8 cellular contexts compared by ENCODE assay signal in the genomic region with DNA sequence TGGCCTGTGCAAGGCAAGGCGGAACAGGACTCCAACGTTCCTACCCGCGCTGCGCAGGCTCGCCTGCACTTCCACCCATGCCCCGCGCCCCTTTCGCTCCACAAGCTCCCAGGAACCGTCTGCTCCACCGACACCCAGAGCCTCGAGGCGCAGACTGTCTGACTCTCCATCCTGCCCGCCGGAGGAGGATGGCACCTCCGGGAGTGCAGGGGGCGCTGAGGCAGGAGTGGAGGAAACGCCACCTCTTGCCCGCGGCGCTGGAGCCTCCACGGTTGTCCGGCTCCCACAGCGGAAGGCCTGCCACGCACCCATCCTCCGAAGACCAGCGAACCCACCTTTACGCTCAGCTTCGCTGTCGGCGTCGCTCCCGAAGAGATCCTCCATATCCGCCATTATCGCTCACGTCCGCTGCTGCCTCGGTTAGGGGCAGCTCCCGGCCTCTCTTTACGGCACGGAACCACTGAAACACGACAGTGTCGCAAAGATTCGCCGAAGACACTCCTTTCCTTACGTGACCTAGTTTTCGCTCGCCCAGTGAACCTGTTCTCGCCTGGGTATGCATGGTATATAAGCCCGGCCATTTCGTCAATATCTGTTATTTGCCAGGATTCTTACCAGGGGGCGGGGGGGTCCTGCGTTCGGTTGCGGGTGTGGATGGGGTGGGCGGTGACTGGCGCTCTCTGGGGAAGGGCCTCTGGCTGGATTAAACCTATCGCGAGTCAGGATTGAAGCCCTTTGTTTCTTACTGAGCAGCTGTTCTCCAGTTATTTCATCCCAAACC. TPM values are rescaled to one million over a fixed set of nuclear protein-coding genes. Genes with fewer than 3 reads are reported as not detected.
DNase-seq lines count a peak whose midpoint lies in the region; ATAC-seq and TF ChIP-seq lines count a peak whose summit lies in the region.

Gene LEO1, minus strand, starts transcription at position 426 of the 781 bp plus-strand sequence. Its CDS starts 33 bp downstream, at position 393.

- CTCF ChIA-PET in BJ (lab: Yijun Ruan, JAX): interaction anchor here (0.9 to 3.5 kb wide), 17 partner anchors 8 to 257 kb away, joined by 3 to 16 read pairs (median 4); no protein-coding TSS in a partner anchor
- CTCF ChIA-PET in activated CD4-positive, alpha-beta T cell treated with anti-CD3 and anti-CD28 coated beads for 36 hours (lab: Charles Lee): interaction anchor here (0.6 to 2.4 kb wide), 15 partner anchors 10 to 320 kb away, joined by 3 to 9 read pairs (median 3); no protein-coding TSS in a partner anchor

- peak; percentile 70 for DNase-seq in BJ (ENCODE audit: low read depth)
- DNase-seq in GM19238 (ENCODE audit: insufficient read length, low spot score): peak; percentile 89
- peak; percentile 96 for DNase-seq in NCI-H510A treated with DMSO at 0.1 percent for 48 hours (lab: John Stamatoyannopoulos, UW)
- peak; percentile 93 for DNase-seq in activated CD4-positive, alpha-beta T cell treated with anti-CD3 and anti-CD28 coated beads for 36 hours
- peak; percentile 89 to 95 for DNase-seq in left colon
- peak; percentile 91 for DNase-seq in stimulated activated CD4-positive, alpha-beta T cell treated with anti-CD3 and anti-CD28 coated beads, Interleukin-1b, Interleukin-23, amount 100 ng/mL, for 48 hours

- H3K27ac Mint-ChIP-seq in activated CD4-positive, alpha-beta T cell treated with anti-CD3 and anti-CD28 coated beads for 36 hours: peak within 1 kb of the TSS; percentile 94

- POLR2A ChIA-PET in BJ (lab: Charles Lee): interaction anchor here (0.6 to 1.3 kb wide), 2 partner anchors 10 to 14 kb away, joined by 7 to 8 read pairs; no protein-coding TSS in a partner anchor
- POLR2A ChIA-PET in activated CD4-positive, alpha-beta T cell treated with anti-CD3 and anti-CD28 coated beads for 36 hours (lab: Charles Lee): interaction anchor here (0.6 to 1.3 kb wide), 6 partner anchors 22 to 338 kb away, joined by 3 to 5 read pairs (median 4); no protein-coding TSS in a partner anchor

- peak within 1 kb of the TSS; percentile 100 for H3K4me3 Mint-ChIP-seq in activated CD4-positive, alpha-beta T cell treated with anti-CD3 and anti-CD28 coated beads for 36 hours

- H3K27ac ChIP-seq in cingulate gyrus (ENCODE audit: low read depth, low read length): peak within 1 kb of the TSS; percentile 89

- H3K27me3 ChIP-seq in BJ (ENCODE audit: control insufficient read depth, insufficient read depth, low read length): no peaks in the 10 kb centered on the region

- peaks cover 21% of the 10 kb centered on the region for H3K4me1 Mint-ChIP-seq in activated CD4-positive, alpha-beta T cell treated with anti-CD3 and anti-CD28 coated beads for 36 hours

- peaks cover 21% of the 10 kb centered on the region for H3K36me3 Mint-ChIP-seq in activated CD4-positive, alpha-beta T cell treated with anti-CD3 and anti-CD28 coated beads for 36 hours (ENCODE audit: low read depth)

- peak; percentile 85 for ATAC-seq in HG03442 (IDR thresholded peaks at IDR 0.05; ENCODE audit: unreplicated experiment)
- peak; percentile 95 for ATAC-seq in activated CD4-positive, alpha-beta T cell treated with anti-CD3 and anti-CD28 coated beads for 36 hours
- peak; percentile 94 for ATAC-seq in left colon

- peak within 1 kb of the TSS; percentile 68 for H3K4me3 ChIP-seq in BJ (ENCODE audit: low read depth, low read length)

- H3K27me3 Mint-ChIP-seq in activated CD4-positive, alpha-beta T cell treated with anti-CD3 and anti-CD28 coated beads for 36 hours: no peaks in the 10 kb centered on the region

- intact Hi-C loops in activated CD4-positive, alpha-beta T cell treated with anti-CD3 and anti-CD28 coated beads for 36 hours (cut with DNase I, micrococcal nuclease): loop anchor here (1.0 to 5.0 kb wide), 7 partner anchors 36 to 235 kb away; partner anchors contain the start of genes MAPK6 (in 1 of the 2) and TMOD3 (in 1 of the 2)
- intact Hi-C loops in left colon (cut with DNase I, micrococcal nuclease): no loop called here

- peaks cover 8% of the 10 kb centered on the region for H3K9me3 Mint-ChIP-seq in activated CD4-positive, alpha-beta T cell treated with anti-CD3 and anti-CD28 coated beads for 36 hours (ENCODE audit: low read depth)

- no peaks in the 10 kb centered on the region for H3K36me3 ChIP-seq in BJ (ENCODE audit: control insufficient read depth, insufficient read depth, low read length)

- TF ChIP-seq CTCF in BJ (IDR thresholded peaks at IDR 0.05; ENCODE audit: insufficient read depth, low read depth, low read length): peak; percentile 64

RNA-seq across cellular contexts. Expression of gene LEO1, which starts in this region (rescaled TPM):
- polyA plus RNA-seq in BJ (2011; rRNA removed): 1.3 and 4.5 TPM in 2 replicates
- 0.76 and 2.5 TPM in 2 replicates for polyA minus RNA-seq in BJ (2011; rRNA and poly(A)+ RNA removed)
- total RNA-seq in activated CD4-positive, alpha-beta T cell treated with anti-CD3 and anti-CD28 coated beads for 36 hours: 10 to 100 TPM; 31.4 to 40.0 TPM
- 10 to 100 TPM; 23.7 to 25.3 TPM for total RNA-seq in left colon

Comparison
In these comparisons a context has a peak if more than half of its experiments do, and no peak if none do; other contexts are left out.
1. Peak in every context shown above with its lines: DNase-seq, ATAC-seq, H3K4me3 ChIP-seq and H3K27ac ChIP-seq.
2. intact Hi-C loops: an anchor here in activated CD4-positive, alpha-beta T cell treated with anti-CD3 and anti-CD28 coated beads for 36 hours (1.0 to 5.0 kb wide); none called in left colon.